In genomic region chr10:71242621-71243009, GRCh38 we compare ENCODE assay signal across 1 cellular context.
TF ChIP-seq lines count a peak whose summit lies in the region.

No MANE protein-coding gene starts in this region.

TF ChIP-seq in GM23338, 12 proteins besides CTCF, POLR2A, EP300 and RAD21 (continued from another document):
- TF ChIP-seq STAT1 (IDR thresholded peaks at IDR 0.05; ENCODE audit: unreplicated experiment) (no peak), ZNF462 (CRISPR knock-in tag; IDR thresholded peaks at IDR 0.05) (no peak), JUNB (IDR thresholded peaks at IDR 0.05; ENCODE audit: unreplicated experiment) (no peak), REST (IDR thresholded peaks at IDR 0.05; ENCODE audit: unreplicated experiment) (no peak), POLR2AphosphoS5 (IDR thresholded peaks at IDR 0.05; ENCODE audit: low read depth) (no peak), ZNF331 (CRISPR knock-in tag; IDR thresholded peaks at IDR 0.05; ENCODE audit: low read depth) (no peak), NANOG (IDR thresholded peaks at IDR 0.05; ENCODE audit: borderline replicate concordance) (no peak), CREB1 (CRISPR knock-in tag; IDR thresholded peaks at IDR 0.05; ENCODE audit: low read depth) (no peak), EZH2phosphoT487 (IDR thresholded peaks at IDR 0.05; ENCODE audit: unreplicated experiment) (no peak), ZNF114 (CRISPR knock-in tag; IDR thresholded peaks at IDR 0.05) (no peak)
